ENCODE assay signal across 1 cellular context in the genomic region with DNA sequence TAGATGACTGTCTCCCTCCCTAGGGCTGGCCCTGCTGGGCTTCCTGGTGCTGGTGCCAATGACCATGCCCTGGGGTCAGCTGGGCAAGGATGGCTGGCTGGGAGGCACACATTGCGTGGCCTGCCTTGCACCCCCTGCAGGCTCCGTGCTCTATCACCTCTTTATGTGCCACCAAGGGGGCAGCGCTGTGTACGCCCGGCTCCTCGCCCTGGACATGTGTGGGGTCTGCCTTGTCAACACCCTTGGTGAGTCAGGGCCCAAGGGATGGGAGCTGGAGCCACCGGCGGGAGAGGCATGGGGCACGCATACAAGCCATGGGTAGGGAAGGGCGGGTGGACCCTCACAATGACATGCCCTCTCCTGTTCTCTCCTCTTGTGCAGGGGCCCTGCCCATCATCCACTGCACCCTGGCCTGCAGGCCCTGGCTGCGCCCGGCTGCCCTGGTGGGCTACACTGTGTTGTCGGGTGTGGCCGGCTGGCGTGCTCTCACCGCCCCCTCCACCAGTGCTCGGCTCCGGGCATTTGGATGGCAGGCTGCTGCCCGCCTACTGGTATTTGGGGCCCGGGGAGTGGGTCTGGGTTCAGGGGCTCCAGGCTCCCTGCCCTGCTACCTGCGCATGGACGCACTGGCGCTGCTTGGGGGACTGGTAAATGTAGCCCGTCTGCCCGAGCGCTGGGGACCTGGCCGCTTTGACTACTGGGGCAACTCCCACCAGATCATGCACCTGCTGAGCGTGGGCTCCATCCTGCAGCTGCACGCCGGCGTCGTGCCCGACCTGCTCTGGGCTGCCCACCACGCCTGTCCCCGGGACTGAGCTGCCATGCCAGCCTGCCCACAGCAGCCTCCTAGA.
TF ChIP-seq lines count a peak whose summit lies in the region.

No MANE protein-coding gene starts in this region.

TF ChIP-seq in HepG2, 621 proteins besides CTCF, POLR2A, EP300 and RAD21:
- TF ChIP-seq RBFOX2 (IDR thresholded peaks at IDR 0.05; ENCODE audit: low read depth, low read length) (peak; percentile 76), AGO2 (optimal IDR thresholded peaks at IDR 0.05; ENCODE audit: low read depth, low read length) (peak; percentile 87), RFXANK (CRISPR knock-in tag; IDR thresholded peaks at IDR 0.05) (no peak), ZNF530 (CRISPR knock-in tag; IDR thresholded peaks at IDR 0.05; ENCODE audit: low read depth) (no peak), AGO1 (IDR thresholded peaks at IDR 0.05; ENCODE audit: low read depth, low read length, poor library complexity, severe bottlenecking) (peak; percentile 14), YEATS4 (CRISPR knock-in tag; IDR thresholded peaks at IDR 0.05; ENCODE audit: borderline replicate concordance) (no peak), TOPORS (CRISPR knock-in tag; IDR thresholded peaks at IDR 0.05) (no peak)
- TF ChIP-seq, protein P1, sequence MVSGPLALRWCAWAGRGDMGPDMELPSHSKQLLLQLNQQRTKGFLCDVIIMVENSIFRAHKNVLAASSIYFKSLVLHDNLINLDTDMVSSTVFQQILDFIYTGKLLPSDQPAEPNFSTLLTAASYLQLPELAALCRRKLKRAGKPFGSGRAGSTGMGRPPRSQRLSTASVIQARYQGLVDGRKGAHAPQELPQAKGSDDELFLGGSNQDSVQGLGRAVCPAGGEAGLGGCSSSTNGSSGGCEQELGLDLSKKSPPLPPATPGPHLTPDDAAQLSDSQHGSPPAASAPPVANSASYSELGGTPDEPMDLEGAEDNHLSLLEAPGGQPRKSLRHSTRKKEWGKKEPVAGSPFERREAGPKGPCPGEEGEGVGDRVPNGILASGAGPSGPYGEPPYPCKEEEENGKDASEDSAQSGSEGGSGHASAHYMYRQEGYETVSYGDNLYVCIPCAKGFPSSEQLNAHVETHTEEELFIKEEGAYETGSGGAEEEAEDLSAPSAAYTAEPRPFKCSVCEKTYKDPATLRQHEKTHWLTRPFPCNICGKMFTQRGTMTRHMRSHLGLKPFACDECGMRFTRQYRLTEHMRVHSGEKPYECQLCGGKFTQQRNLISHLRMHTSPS (CRISPR knock-in tag; IDR thresholded peaks at IDR 0.05; ENCODE audit: low read depth): 0 out of 2 replicates have a peak, but pooled peaks have one; percentile 8
- TF ChIP-seq, protein P2, sequence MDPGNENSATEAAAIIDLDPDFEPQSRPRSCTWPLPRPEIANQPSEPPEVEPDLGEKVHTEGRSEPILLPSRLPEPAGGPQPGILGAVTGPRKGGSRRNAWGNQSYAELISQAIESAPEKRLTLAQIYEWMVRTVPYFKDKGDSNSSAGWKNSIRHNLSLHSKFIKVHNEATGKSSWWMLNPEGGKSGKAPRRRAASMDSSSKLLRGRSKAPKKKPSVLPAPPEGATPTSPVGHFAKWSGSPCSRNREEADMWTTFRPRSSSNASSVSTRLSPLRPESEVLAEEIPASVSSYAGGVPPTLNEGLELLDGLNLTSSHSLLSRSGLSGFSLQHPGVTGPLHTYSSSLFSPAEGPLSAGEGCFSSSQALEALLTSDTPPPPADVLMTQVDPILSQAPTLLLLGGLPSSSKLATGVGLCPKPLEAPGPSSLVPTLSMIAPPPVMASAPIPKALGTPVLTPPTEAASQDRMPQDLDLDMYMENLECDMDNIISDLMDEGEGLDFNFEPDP (CRISPR knock-in tag; conservative IDR thresholded peaks at IDR 0.05): 0 out of 2 replicates have a peak, but pooled peaks have one; percentile 28
